In genomic region chr4:26242451-26242850, GRCh38 we compare ENCODE assay signal across 19 cellular contexts.
"Had no signal": no experiment of that assay in that cellular context is flagged by ENCODE, and none has a peak within 500 bp of the region (broad histone marks: within the 10 kb centered on the region; RNA-seq: fewer than 3 reads in every experiment).

No MANE protein-coding gene starts in this region.

- ATAC-seq: activated CD8-positive, alpha-beta memory T cell treated with anti-CD3 and anti-CD28 coated beads, Interleukin-2, amount 10 ng/mL, durations not matched to agents 7 days and 5 days; activated T-cell treated with anti-CD3 and anti-CD28 coated beads, Interleukin-2, amount 50 U/mL, for 4 hours; left cardiac atrium; mucosa of descending colon; naive thymus-derived CD8-positive, alpha-beta T cell; right cardiac atrium; stimulated activated effector memory CD8-positive, alpha-beta T cell treated with anti-CD3 and anti-CD28 coated beads, Interleukin-12 subunit alpha, Interleukin-12 subunit beta, amount 100 ng/mL, for 72 hours had no signal

- H3K27ac ChIP-seq: coronary artery, tibial nerve had no signal

- H3K4me3 ChIP-seq: coronary artery, mucosa of descending colon, smooth muscle cell, tibial nerve had no signal

- H3K27me3 ChIP-seq: tibial nerve had no signal

- H3K4me2 ChIP-seq: smooth muscle cell had no signal

- DNase-seq: activated CD4-positive, alpha-beta T cell treated with anti-CD3 and anti-CD28 coated beads, Interleukin-2, amount 50 U/mL, for 48 hours; activated CD8-positive, alpha-beta memory T cell treated with anti-CD3 and anti-CD28 coated beads, Interleukin-2, amount 10 ng/mL, durations not matched to agents 7 days and 5 days; activated gamma-delta T cell treated with Interleukin-2 at 50 U/mL for 16 hours; activated naive CD8-positive, alpha-beta T cell treated with anti-CD3 and anti-CD28 coated beads, Interleukin-2, amount 10 ng/mL, durations not matched to agents 7 days and 5 days; activated T-cell treated with anti-CD3 and anti-CD28 coated beads, Interleukin-2, amount 50 U/mL, for 4 hours; aorta; caudate nucleus; effector memory CD4-positive, alpha-beta T cell; hypothalamus; left cardiac atrium; mammary epithelial cell; mucosa of descending colon; naive thymus-derived CD8-positive, alpha-beta T cell; right cardiac atrium; T-helper 2 cell had no signal

- H3K36me3 ChIP-seq: tibial nerve had no signal

- H3K9me3 ChIP-seq: mucosa of descending colon had no signal
